ENCODE assay signal across 9 cellular contexts in genomic region chr5:153018121-153018520, GRCh38.
"Had no signal": no experiment of that assay in that cellular context is flagged by ENCODE, and none has a peak within 500 bp of the region (broad histone marks: within the 10 kb centered on the region; RNA-seq: fewer than 3 reads in every experiment).

No MANE protein-coding gene starts in this region.

- H3K36me3 ChIP-seq: HAP-1 had no signal

- H3K4me2 ChIP-seq: GM23338, KMS-11 had no signal

- H3K9ac ChIP-seq: KMS-11 had no signal

- H3K27ac ChIP-seq: KMS-11 had no signal

- H3K9me3 ChIP-seq: HAP-1 had no signal

- FAIRE-seq: HTR-8/SVneo had no signal

- H2AFZ ChIP-seq: GM23338 had no signal

- DNase-seq: H7, HFFc6, Karpas-422, KBM-7 had no signal

- H3K4me1 ChIP-seq: HAP-1 had no signal

- ATAC-seq: GM23338, HCT116 had no signal

- H3K4me3 ChIP-seq: GM23338, HAP-1 had no signal
